12 cellular contexts compared by ENCODE assay signal in genomic region chr2:127052068-127052770, GRCh38. TPM values are rescaled to one million over a fixed set of nuclear protein-coding genes. Genes with fewer than 3 reads are reported as not detected.
DNase-seq lines count a peak whose midpoint lies in the region; ATAC-seq, FAIRE-seq and TF ChIP-seq lines count a peak whose summit lies in the region.
"Had no signal": no experiment of that assay in that cellular context is flagged by ENCODE, and none has a peak within 500 bp of the region (broad histone marks: within the 10 kb centered on the region; RNA-seq: fewer than 3 reads in every experiment).

No MANE protein-coding gene starts in this region.

- POLR2A ChIA-PET in activated CD8-positive, alpha-beta T cell treated with anti-CD3 and anti-CD28 coated beads, Interleukin-2, amount 10 ng/mL, durations not matched to agents 7 days and 5 days (lab: Charles Lee), result no interaction called here
- POLR2A ChIA-PET in activated CD8-positive, alpha-beta T cell treated with anti-CD3 and anti-CD28 coated beads for 36 hours (lab: Charles Lee), result no interaction called here
- POLR2A ChIA-PET in naive thymus-derived CD4-positive, alpha-beta T cell (lab: Charles Lee), result no interaction called here

- no peak for ATAC-seq in activated CD8-positive, alpha-beta T cell treated with anti-CD3 and anti-CD28 coated beads, Interleukin-2, amount 10 ng/mL, durations not matched to agents 7 days and 5 days
- ATAC-seq in activated CD8-positive, alpha-beta T cell treated with anti-CD3 and anti-CD28 coated beads for 36 hours, result no peak
- ATAC-seq in sciatic nerve, result no peak
- ATAC-seq in HG02678 (IDR thresholded peaks at IDR 0.05; ENCODE audit: unreplicated experiment), result no peak
- ATAC-seq in naive thymus-derived CD4-positive, alpha-beta T cell, result no peak

- no peak for TF ChIP-seq POLR2A in GM12892 (IDR thresholded peaks at IDR 0.05; ENCODE audit: low read depth, low read length)

- no peaks in the 10 kb centered on the region for H3K9me3 Mint-ChIP-seq in activated CD8-positive, alpha-beta T cell treated with anti-CD3 and anti-CD28 coated beads, Interleukin-2, amount 10 ng/mL, durations not matched to agents 7 days and 5 days (ENCODE audit: insufficient read depth)
- H3K9me3 Mint-ChIP-seq in activated CD8-positive, alpha-beta T cell treated with anti-CD3 and anti-CD28 coated beads for 36 hours, result no peaks in the 10 kb centered on the region
- no peaks in the 10 kb centered on the region for H3K9me3 Mint-ChIP-seq in immature natural killer cell
- peaks cover 0 to 2% (median 0%) of the 10 kb centered on the region in 11 donors for H3K9me3 Mint-ChIP-seq in naive thymus-derived CD4-positive, alpha-beta T cell

- peak overlapping the region; percentile 70 for H3K27ac Mint-ChIP-seq in activated CD8-positive, alpha-beta T cell treated with anti-CD3 and anti-CD28 coated beads, Interleukin-2, amount 10 ng/mL, durations not matched to agents 7 days and 5 days
- no peak overlapping the region for H3K27ac Mint-ChIP-seq in activated CD8-positive, alpha-beta T cell treated with anti-CD3 and anti-CD28 coated beads for 36 hours
- peak overlapping the region in 4 of 6 donors; percentile 17 to 79 (median 72) for H3K27ac Mint-ChIP-seq in immature natural killer cell
- H3K27ac Mint-ChIP-seq in naive thymus-derived CD4-positive, alpha-beta T cell, result peak overlapping the region in 2 of 9 donors; percentile 70 to 77

- H3K4me1 ChIP-seq in naive thymus-derived CD4-positive, alpha-beta T cell (ENCODE audit: control insufficient read depth in 2 of 2, insufficient read depth in 2 of 2, low read length in 2 of 2), result no peaks in the 10 kb centered on the region
- H3K4me1 ChIP-seq: thyroid gland had no signal

- DNase-seq in activated CD8-positive, alpha-beta T cell treated with anti-CD3 and anti-CD28 coated beads, Interleukin-2, amount 10 ng/mL, durations not matched to agents 7 days and 5 days, result no peak
- DNase-seq in activated CD8-positive, alpha-beta T cell treated with anti-CD3 and anti-CD28 coated beads for 36 hours, result no peak
- peak; percentile 13 for DNase-seq in GM12892 (ENCODE audit: insufficient read length)
- no peak for DNase-seq in immature natural killer cell
- peak; percentile 64 for DNase-seq in sciatic nerve (ENCODE audit: low spot score)
- no peak for DNase-seq in SHP77 treated with DMSO at 0.1 percent for 48 hours (lab: John Stamatoyannopoulos, UW)
- no peak for DNase-seq in naive thymus-derived CD4-positive, alpha-beta T cell
- DNase-seq: colonic mucosa, erythroblast, NCI-H748 treated with DMSO at 0.1 percent for 48 hours, thyroid gland had no signal

- no peaks in the 10 kb centered on the region for H3K9me3 ChIP-seq in naive thymus-derived CD4-positive, alpha-beta T cell (ENCODE audit: control insufficient read depth in 2 of 3, low read length in 3 of 3)
- H3K9me3 ChIP-seq: colonic mucosa, thyroid gland had no signal

- no peak overlapping the region for H3K27ac ChIP-seq in naive thymus-derived CD4-positive, alpha-beta T cell (ENCODE audit: low read depth, low read length)
- H3K27ac ChIP-seq: colonic mucosa, thyroid gland had no signal

- H3K27me3 Mint-ChIP-seq in activated CD8-positive, alpha-beta T cell treated with anti-CD3 and anti-CD28 coated beads, Interleukin-2, amount 10 ng/mL, durations not matched to agents 7 days and 5 days (ENCODE audit: low read depth), result no peaks in the 10 kb centered on the region
- no peaks in the 10 kb centered on the region for H3K27me3 Mint-ChIP-seq in activated CD8-positive, alpha-beta T cell treated with anti-CD3 and anti-CD28 coated beads for 36 hours
- peaks cover 0 to 8% (median 6%) of the 10 kb centered on the region in 3 donors for H3K27me3 Mint-ChIP-seq in immature natural killer cell (ENCODE audit: low read depth in 3 of 3)
- no peaks in the 10 kb centered on the region for H3K27me3 Mint-ChIP-seq in naive thymus-derived CD4-positive, alpha-beta T cell

- FAIRE-seq in GM12892 (lab: Jason Lieb, UNC), result no peak

- peaks cover 2% of the 10 kb centered on the region for H3K4me1 Mint-ChIP-seq in activated CD8-positive, alpha-beta T cell treated with anti-CD3 and anti-CD28 coated beads, Interleukin-2, amount 10 ng/mL, durations not matched to agents 7 days and 5 days (ENCODE audit: low read depth)
- H3K4me1 Mint-ChIP-seq in activated CD8-positive, alpha-beta T cell treated with anti-CD3 and anti-CD28 coated beads for 36 hours (ENCODE audit: low read depth), result peaks cover 2% of the 10 kb centered on the region
- peaks cover 7 to 25% of the 10 kb centered on the region in 2 donors for H3K4me1 Mint-ChIP-seq in immature natural killer cell
- peaks cover 0 to 5% (median 0%) of the 10 kb centered on the region in 7 donors for H3K4me1 Mint-ChIP-seq in naive thymus-derived CD4-positive, alpha-beta T cell

- H3K4me3 Mint-ChIP-seq in activated CD8-positive, alpha-beta T cell treated with anti-CD3 and anti-CD28 coated beads, Interleukin-2, amount 10 ng/mL, durations not matched to agents 7 days and 5 days, result no peak overlapping the region
- H3K4me3 Mint-ChIP-seq in activated CD8-positive, alpha-beta T cell treated with anti-CD3 and anti-CD28 coated beads for 36 hours, result no peak overlapping the region
- peak overlapping the region in 1 of 5 donors; percentile 24 for H3K4me3 Mint-ChIP-seq in immature natural killer cell
- no peak overlapping the region for H3K4me3 Mint-ChIP-seq in naive thymus-derived CD4-positive, alpha-beta T cell

- no peak for TF ChIP-seq CTCF in activated CD8-positive, alpha-beta T cell treated with anti-CD3 and anti-CD28 coated beads for 36 hours (IDR thresholded peaks at IDR 0.05)

- H3K36me3 Mint-ChIP-seq in activated CD8-positive, alpha-beta T cell treated with anti-CD3 and anti-CD28 coated beads, Interleukin-2, amount 10 ng/mL, durations not matched to agents 7 days and 5 days (ENCODE audit: low read depth), result peaks cover 15% of the 10 kb centered on the region
- H3K36me3 Mint-ChIP-seq in activated CD8-positive, alpha-beta T cell treated with anti-CD3 and anti-CD28 coated beads for 36 hours (ENCODE audit: low read depth), result peaks cover 10% of the 10 kb centered on the region
- H3K36me3 Mint-ChIP-seq in immature natural killer cell, result peaks cover 0 to 13% (median 5%) of the 10 kb centered on the region in 3 donors
- peaks cover 0 to 12% (median 4%) of the 10 kb centered on the region in 5 donors for H3K36me3 Mint-ChIP-seq in naive thymus-derived CD4-positive, alpha-beta T cell

- H3K4me3 ChIP-seq in naive thymus-derived CD4-positive, alpha-beta T cell (ENCODE audit: low read length), result no peak overlapping the region
- H3K4me3 ChIP-seq: colonic mucosa, thyroid gland had no signal

- H3K36me3 ChIP-seq in naive thymus-derived CD4-positive, alpha-beta T cell (ENCODE audit: control insufficient read depth in 2 of 3, insufficient read depth in 3 of 3, low read length in 3 of 3), result peaks cover 0 to 88% (median 5%) of the 10 kb centered on the region in 3 experiments
- H3K36me3 ChIP-seq: colonic mucosa, thyroid gland had no signal

- intact Hi-C loops in activated CD8-positive, alpha-beta T cell treated with anti-CD3 and anti-CD28 coated beads for 36 hours (cut with micrococcal nuclease), result no loop called here
- intact Hi-C loops in sciatic nerve (cut with DNase I), result no loop called here
- intact Hi-C loops in naive thymus-derived CD4-positive, alpha-beta T cell (cut with micrococcal nuclease), result no loop called here

- H3K27me3 ChIP-seq in naive thymus-derived CD4-positive, alpha-beta T cell (ENCODE audit: control insufficient read depth in 2 of 2, insufficient read depth in 2 of 2, low read length in 2 of 2), result no peaks in the 10 kb centered on the region
- H3K27me3 ChIP-seq: colonic mucosa, thyroid gland had no signal

- CTCF ChIA-PET in activated CD8-positive, alpha-beta T cell treated with anti-CD3 and anti-CD28 coated beads, Interleukin-2, amount 10 ng/mL, durations not matched to agents 7 days and 5 days (lab: Charles Lee), result no interaction called here
- CTCF ChIA-PET in activated CD8-positive, alpha-beta T cell treated with anti-CD3 and anti-CD28 coated beads for 36 hours (lab: Charles Lee), result interaction anchor here (2.8 kb wide), 1 partner anchor 16 kb away, joined by 12 read pairs; no protein-coding TSS in a partner anchor
- CTCF ChIA-PET in naive thymus-derived CD4-positive, alpha-beta T cell (lab: Charles Lee), result no interaction called here

RNA-seq across cellular contexts. Expression of gene BIN1, which starts 54.7 kb away (rescaled TPM):
- 100 to 1,000 TPM; 125 to 127 TPM for total RNA-seq in activated CD8-positive, alpha-beta T cell treated with anti-CD3 and anti-CD28 coated beads, Interleukin-2, amount 10 ng/mL, durations not matched to agents 7 days and 5 days
- 100 to 1,000 TPM in 1 of 2 experiments, 10 to 100 TPM in 1; 95.2 to 102 TPM for total RNA-seq in activated CD8-positive, alpha-beta T cell treated with anti-CD3 and anti-CD28 coated beads for 36 hours
- 7.0 TPM for polyA plus RNA-seq in GM12892 (2012; ENCODE audit: missing spikeins)
- 100 to 1,000 TPM; 110 to 169 (median 167) TPM for polyA plus RNA-seq in immature natural killer cell
- total RNA-seq in sciatic nerve, result 62.8 TPM
- total RNA-seq in naive thymus-derived CD4-positive, alpha-beta T cell, result 100 to 1,000 TPM; 103 to 120 (median 109) TPM
- 100 to 1,000 TPM; 158 to 161 TPM for polyA plus RNA-seq in naive thymus-derived CD4-positive, alpha-beta T cell

Comparison
In these comparisons a context has a peak if more than half of its experiments do, and no peak if none do; other contexts are left out.
1. DNase-seq: peak in GM12892 (single experiment) and sciatic nerve (single experiment); none in activated CD8-positive, alpha-beta T cell treated with anti-CD3 and anti-CD28 coated beads, Interleukin-2, amount 10 ng/mL, durations not matched to agents 7 days and 5 days (single experiment), activated CD8-positive, alpha-beta T cell treated with anti-CD3 and anti-CD28 coated beads for 36 hours (single experiment), immature natural killer cell (0 of 3), SHP77 treated with DMSO at 0.1 percent for 48 hours (single experiment) and naive thymus-derived CD4-positive, alpha-beta T cell (0 of 9).